7 cellular contexts compared by ENCODE assay signal in the genomic region with DNA sequence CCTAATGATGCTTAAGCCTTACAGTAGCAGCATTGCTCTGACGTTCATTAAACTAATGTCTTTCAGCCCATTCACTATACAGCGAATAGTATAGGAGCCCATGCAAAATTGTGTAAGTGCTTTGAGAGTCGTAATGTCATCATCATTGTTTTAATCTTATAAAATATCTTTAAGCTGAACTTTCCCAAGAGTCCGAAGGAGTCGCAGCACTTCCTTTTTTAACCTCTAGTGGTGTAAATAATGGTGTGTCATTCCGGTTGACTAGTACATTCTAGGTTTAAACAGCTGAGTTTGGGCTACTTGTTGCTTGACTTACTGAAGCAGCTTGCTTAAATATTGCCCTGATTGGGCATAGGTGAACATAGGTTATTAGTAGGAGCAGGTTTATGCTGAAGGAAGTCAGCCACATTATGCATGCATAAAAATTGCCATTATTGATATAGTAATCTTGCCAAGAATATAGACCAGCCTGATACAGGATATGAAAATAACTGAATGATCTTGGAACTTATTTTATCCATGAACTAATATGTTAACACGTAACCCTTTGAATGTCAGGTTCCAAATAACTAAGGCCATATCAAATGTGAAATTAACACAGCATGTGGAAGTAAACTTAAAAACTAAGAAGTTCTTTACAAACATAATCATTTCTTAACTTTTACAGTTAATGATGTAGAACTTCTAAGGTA. TPM values are rescaled to one million over a fixed set of nuclear protein-coding genes. Genes with fewer than 3 reads are reported as not detected.
DNase-seq lines count a peak whose midpoint lies in the region; ATAC-seq lines count a peak whose summit lies in the region.

No MANE protein-coding gene starts in this region.

- DNase-seq in Daoy (ENCODE audit: low read depth) (peak; percentile 35), HS-5 (ENCODE audit: low read depth) (peak; percentile 67), SK-N-MC (ENCODE audit: low read depth, low spot score) (no peak), dermis blood vessel endothelial cell (peak; percentile 72), ecto neural progenitor cell (ENCODE audit: low spot score) (no peak)

- peak overlapping the region; percentile 80 for H3K4me3 ChIP-seq in SK-N-MC
- peak overlapping the region; percentile 93 to 94 for H3K4me3 ChIP-seq in muscle layer of colon (ENCODE audit: low read depth in 1 of 2, low read length in 2 of 2)

- H3K9ac ChIP-seq in SK-N-MC (ENCODE audit: insufficient read length), result peak overlapping the region; percentile 81
- H3K9ac ChIP-seq in muscle layer of colon (ENCODE audit: low read length), result peak overlapping the region; percentile 76

- H3K36me3 ChIP-seq in SK-N-MC (ENCODE audit: insufficient read depth, low read length), result no peaks in the 10 kb centered on the region
- H3K36me3 ChIP-seq in muscle layer of colon (ENCODE audit: insufficient read depth, low read length), result no peaks in the 10 kb centered on the region

- H3K9me3 ChIP-seq in SK-N-MC (ENCODE audit: low read depth, low read length) (no peaks in the 10 kb centered on the region), muscle layer of colon (ENCODE audit: low read length) (no peaks in the 10 kb centered on the region)

- ATAC-seq in HG02981 (IDR thresholded peaks at IDR 0.05; ENCODE audit: unreplicated experiment), result no peak

- no peaks in the 10 kb centered on the region for H3K27me3 ChIP-seq in muscle layer of colon (ENCODE audit: control insufficient read depth in 1 of 2, insufficient read depth in 2 of 2, low read length in 2 of 2)

- peaks cover 34% of the 10 kb centered on the region for H3K4me1 ChIP-seq in muscle layer of colon (ENCODE audit: insufficient read depth, low read length)

- no peak overlapping the region for H3K27ac ChIP-seq in SK-N-MC
- H3K27ac ChIP-seq in muscle layer of colon (ENCODE audit: low read depth, low read length), result peak overlapping the region; percentile 100

RNA-seq across cellular contexts. Expression of a gene that starts 2.6 kb away (rescaled TPM):
- 24.8 and 27.0 TPM in 2 replicates for total RNA-seq in Daoy (2014; rRNA removed; shearing (Covaris generic))
- 74.4 and 190 TPM in 2 replicates for total RNA-seq in dermis blood vessel endothelial cell

Comparison
In these comparisons a context has a peak if more than half of its experiments do, and no peak if none do; other contexts are left out.
1. DNase-seq: peak in Daoy (single experiment), HS-5 (single experiment) and dermis blood vessel endothelial cell (single experiment); none in SK-N-MC (single experiment) and ecto neural progenitor cell (single experiment).